Comparison of ENCODE assay signal across 8 cellular contexts in the genomic region with DNA sequence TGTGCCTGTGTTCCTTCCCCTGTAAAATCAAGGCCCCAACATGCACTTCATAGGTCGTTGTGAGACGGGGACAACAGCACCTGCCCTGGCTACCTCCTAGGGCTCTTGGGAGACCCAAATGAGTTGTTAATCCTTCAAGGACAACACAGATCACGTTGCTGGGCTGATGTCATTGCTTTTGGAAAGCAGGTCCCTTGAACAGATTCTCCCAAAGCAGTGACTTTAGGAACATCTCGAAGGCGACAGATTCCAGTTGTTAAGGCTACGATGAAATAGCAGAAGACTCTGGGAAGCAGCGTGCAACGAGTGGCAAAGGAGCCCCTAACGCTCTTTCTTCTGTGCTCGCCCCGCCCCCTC. TPM values are rescaled to one million over a fixed set of nuclear protein-coding genes. Genes with fewer than 3 reads are reported as not detected.
DNase-seq lines count a peak whose midpoint lies in the region; ATAC-seq and TF ChIP-seq lines count a peak whose summit lies in the region.

No MANE protein-coding gene starts in this region.

- no peaks in the 10 kb centered on the region for H4K20me1 ChIP-seq in DND-41 (ENCODE audit: insufficient read depth, low read length)

- H3K27ac Mint-ChIP-seq in naive thymus-derived CD8-positive, alpha-beta T cell: peak overlapping the region in 4 of 10 donors; percentile 5 to 56 (median 34)

- no peak for TF ChIP-seq CTCF in DND-41 (IDR thresholded peaks at IDR 0.05; ENCODE audit: borderline replicate concordance, extremely low read depth, low read length, poor library complexity, severe bottlenecking)
- TF ChIP-seq CTCF in ascending aorta (IDR thresholded peaks at IDR 0.05): no peak

- no peaks in the 10 kb centered on the region for H3K9me3 Mint-ChIP-seq in naive thymus-derived CD8-positive, alpha-beta T cell

- peak overlapping the region; percentile 87 to 96 (median 92) for H3K4me3 Mint-ChIP-seq in naive thymus-derived CD8-positive, alpha-beta T cell

- peak; percentile 58 for ATAC-seq in DND-41 (ENCODE audit: insufficient read depth, low read depth)
- peak; percentile 4 for ATAC-seq in HG02981 (IDR thresholded peaks at IDR 0.05; ENCODE audit: unreplicated experiment)
- peak; percentile 8 to 12 for ATAC-seq in naive thymus-derived CD8-positive, alpha-beta T cell
- ATAC-seq in GM21717 (IDR thresholded peaks at IDR 0.05; ENCODE audit: unreplicated experiment): no peak

- no peaks in the 10 kb centered on the region for H3K27me3 ChIP-seq in DND-41 (ENCODE audit: insufficient read depth, low read length, poor library complexity)
- H3K27me3 ChIP-seq in ascending aorta: no peaks in the 10 kb centered on the region

- DNase-seq in DND-41: no peak
- no peak for DNase-seq in ascending aorta (ENCODE audit: low spot score in 2 of 2)
- DNase-seq in naive thymus-derived CD8-positive, alpha-beta T cell: no peak
- DNase-seq in SW 1271 (lab: John Stamatoyannopoulos, UW): no peak
- DNase-seq in NCI-H226: no peak
- DNase-seq in stimulated activated CD4-positive, alpha-beta T cell treated with anti-CD3 and anti-CD28 coated beads, Interleukin-4, amount 100 ng/mL, for 1 hour: no peak

- H3K4me1 ChIP-seq in DND-41 (ENCODE audit: insufficient read depth, low read length): peaks cover 24% of the 10 kb centered on the region
- peaks cover 3 to 16% of the 10 kb centered on the region in 2 donors for H3K4me1 ChIP-seq in ascending aorta

- H3K27me3 Mint-ChIP-seq in naive thymus-derived CD8-positive, alpha-beta T cell: peaks cover 0 to 4% (median 2%) of the 10 kb centered on the region in 5 donors

- intact Hi-C loops in ascending aorta (cut with DNase I): no loop called here

- H3K36me3 Mint-ChIP-seq in naive thymus-derived CD8-positive, alpha-beta T cell: no peaks in the 10 kb centered on the region

- H2AFZ ChIP-seq in DND-41 (ENCODE audit: low read depth, low read length): peak overlapping the region; percentile 92

- H3K9me3 ChIP-seq in DND-41 (ENCODE audit: insufficient read depth, low read length, severe bottlenecking) (no peaks in the 10 kb centered on the region), ascending aorta (no peaks in the 10 kb centered on the region)

- H3K36me3 ChIP-seq in DND-41 (ENCODE audit: insufficient read depth, low read length) (no peaks in the 10 kb centered on the region), ascending aorta (no peaks in the 10 kb centered on the region)

- H3K27ac ChIP-seq in DND-41 (ENCODE audit: low read length) (peak overlapping the region; percentile 78), ascending aorta (peak overlapping the region in 1 of 2 donors; percentile 48)

- H3K79me2 ChIP-seq in DND-41 (ENCODE audit: insufficient read depth, low read length): no peaks in the 10 kb centered on the region

- H3K4me3 ChIP-seq in DND-41 (ENCODE audit: low read depth in 1 of 2, low read length in 2 of 2): peak overlapping the region; percentile 36 to 74
- H3K4me3 ChIP-seq in ascending aorta: peak overlapping the region; percentile 61 to 84

- peak overlapping the region; percentile 62 for H3K9ac ChIP-seq in DND-41 (ENCODE audit: low read depth, low read length)

- POLR2A ChIA-PET in naive thymus-derived CD8-positive, alpha-beta T cell (lab: Charles Lee): interaction anchor here (0.7 to 1.6 kb wide), 2 partner anchors 24 to 27 kb away, joined by 4 to 10 read pairs; partner anchors contain the start of gene MAP1LC3B2

- H3K4me1 Mint-ChIP-seq in naive thymus-derived CD8-positive, alpha-beta T cell: peaks cover 15 to 36% (median 26%) of the 10 kb centered on the region in 4 donors

- H3K4me2 ChIP-seq in DND-41 (ENCODE audit: insufficient read depth, low read length): peak overlapping the region; percentile 97

RNA-seq across cellular contexts. Expression of gene MAP1LC3B2, which starts 26.2 kb away (rescaled TPM):
- total RNA-seq in ascending aorta: not detected
- 1 to 10 TPM; 1.1 to 1.6 TPM for total RNA-seq in naive thymus-derived CD8-positive, alpha-beta T cell
- 10 to 100 TPM in 1 of 3 donors, 1 to 10 TPM in 2; 5.4 to 10.3 (median 7.7) TPM for polyA plus RNA-seq in naive thymus-derived CD8-positive, alpha-beta T cell
